7 cellular contexts compared by ENCODE assay signal in the genomic region with DNA sequence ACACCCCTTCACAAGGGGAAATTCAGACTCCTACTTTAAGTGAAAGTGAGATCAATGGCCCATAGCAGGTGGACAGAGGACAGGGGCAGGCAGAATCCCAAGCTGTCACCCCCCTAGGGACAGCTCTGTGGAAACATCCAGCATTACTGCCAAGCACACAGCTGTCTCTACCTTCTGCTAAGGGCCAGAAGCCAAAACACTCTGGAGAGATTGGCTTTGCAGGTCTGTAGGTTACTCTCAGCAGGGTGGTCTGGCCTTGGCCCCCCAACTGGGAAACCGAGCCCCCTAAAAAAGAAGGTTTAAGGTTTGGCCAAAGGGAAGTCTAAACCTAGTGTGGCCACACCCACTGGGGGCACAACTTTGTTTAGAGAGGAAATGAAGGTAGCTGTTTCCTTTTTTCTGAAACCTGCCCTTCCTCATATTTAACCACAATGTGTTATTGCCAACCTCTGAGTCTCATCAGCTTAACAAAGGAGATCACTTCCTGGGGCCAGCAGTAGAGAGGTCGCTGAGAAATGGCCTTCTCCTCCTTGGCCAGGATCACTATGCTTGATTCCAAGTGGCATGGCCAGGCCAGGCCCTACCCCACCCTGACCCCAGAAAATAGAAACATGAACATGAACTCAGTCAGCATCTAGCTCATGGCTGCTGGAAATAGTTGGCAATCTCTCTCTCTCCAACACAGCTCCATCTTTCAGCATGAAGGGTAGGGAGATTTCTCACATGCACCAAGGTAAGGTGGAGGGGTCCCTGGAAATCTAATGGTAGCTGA. TPM values are rescaled to one million over a fixed set of nuclear protein-coding genes. Genes with fewer than 3 reads are reported as not detected.
DNase-seq lines count a peak whose midpoint lies in the region; ATAC-seq, FAIRE-seq and TF ChIP-seq lines count a peak whose summit lies in the region.

No MANE protein-coding gene starts in this region.

- intact Hi-C loops in ascending aorta (cut with DNase I) = no loop called here

- H3K36me3 ChIP-seq in HEK293 (ENCODE audit: control insufficient read depth in 2 of 2, insufficient read depth in 1 of 2, low read length in 2 of 2) = peaks cover 0 to 70% of the 10 kb centered on the region in 2 experiments; a peak in 2 of 3 replicates
- H3K36me3 ChIP-seq in OCI-LY1 (ENCODE audit: insufficient read depth, low read length) = no peaks in the 10 kb centered on the region
- peaks cover 0 to 2% of the 10 kb centered on the region in 2 donors for H3K36me3 ChIP-seq in small intestine (ENCODE audit: control insufficient read depth in 2 of 2, insufficient read depth in 2 of 2, low read length in 2 of 2)
- peaks cover 9 to 15% of the 10 kb centered on the region in 2 donors for H3K36me3 ChIP-seq in ascending aorta

- H3K27me3 ChIP-seq in OCI-LY1 (ENCODE audit: insufficient read depth, low read length) (no peaks in the 10 kb centered on the region), small intestine (ENCODE audit: control insufficient read depth in 2 of 2, insufficient read depth in 2 of 2, low read length in 2 of 2) (no peaks in the 10 kb centered on the region), ascending aorta (no peaks in the 10 kb centered on the region)

- no peaks in the 10 kb centered on the region for H3K9me3 Mint-ChIP-seq in activated naive CD8-positive, alpha-beta T cell treated with anti-CD3 and anti-CD28 coated beads, Interleukin-2, amount 50 U/mL, for 24 hours

- H3K27ac ChIP-seq in HEK293 (ENCODE audit: extremely low read depth, low read depth, low read length) (no peak overlapping the region), OCI-LY1 (ENCODE audit: low read depth, low read length, poor library complexity, severe bottlenecking) (peak overlapping the region; percentile 94), small intestine (ENCODE audit: low read depth in 1 of 2, low read length in 1 of 2) (peak overlapping the region; percentile 34 to 81), ascending aorta (no peak overlapping the region)

- H3K79me2 ChIP-seq in OCI-LY1 (ENCODE audit: insufficient read depth, low read length) = no peaks in the 10 kb centered on the region

- POLR2A ChIA-PET in HEK293 (lab: Yijun Ruan, JAX) = interaction anchor here (0.8 kb wide), 1 partner anchor 32 kb away, joined by 3 read pairs; the partner anchor contains the start of gene KLHL22

- TF ChIP-seq CTCF in HEK293 (tag by site-specific recombination; IDR thresholded peaks at IDR 0.05) = no peak
- no peak for TF ChIP-seq CTCF in OCI-LY1 (IDR thresholded peaks at IDR 0.05; ENCODE audit: low read length)
- TF ChIP-seq CTCF in ascending aorta (IDR thresholded peaks at IDR 0.05) = no peak

- ATAC-seq in activated naive CD8-positive, alpha-beta T cell treated with anti-CD3 and anti-CD28 coated beads, Interleukin-2, amount 50 U/mL, for 24 hours = peak; percentile 27
- no peak for ATAC-seq in GM21367 (IDR thresholded peaks at IDR 0.05; ENCODE audit: unreplicated experiment)

- peaks cover 2% of the 10 kb centered on the region for H3K36me3 Mint-ChIP-seq in activated naive CD8-positive, alpha-beta T cell treated with anti-CD3 and anti-CD28 coated beads, Interleukin-2, amount 50 U/mL, for 24 hours (ENCODE audit: low read depth)

- H3K4me3 ChIP-seq in HEK293 (ENCODE audit: low read depth, low read length) = no peak overlapping the region
- peak overlapping the region; percentile 43 for H3K4me3 ChIP-seq in OCI-LY1 (ENCODE audit: low read depth, low read length, poor library complexity, severe bottlenecking)
- H3K4me3 ChIP-seq in small intestine (ENCODE audit: low read depth in 1 of 2, low read length in 2 of 2) = no peak overlapping the region
- no peak overlapping the region for H3K4me3 ChIP-seq in ascending aorta

- 61 to 82% (median 66%) methylated on average over 2 of the region's 2 CpGs for WGBS in small intestine, 3 donors

- H3K27ac Mint-ChIP-seq in activated naive CD8-positive, alpha-beta T cell treated with anti-CD3 and anti-CD28 coated beads, Interleukin-2, amount 50 U/mL, for 24 hours = peak overlapping the region; percentile 93

- peak overlapping the region; percentile 20 for H3K4me3 Mint-ChIP-seq in activated naive CD8-positive, alpha-beta T cell treated with anti-CD3 and anti-CD28 coated beads, Interleukin-2, amount 50 U/mL, for 24 hours

- H3F3A ChIP-seq in OCI-LY1 (ENCODE audit: insufficient read depth, low read length) = no peaks in the 10 kb centered on the region

- CTCF ChIA-PET in HEK293 (lab: Yijun Ruan, JAX) = interaction anchor here (0.6 to 1.5 kb wide), 4 partner anchors 10 to 45 kb away, joined by 3 to 4 read pairs (median 3); no protein-coding TSS in a partner anchor

- peak; percentile 21 for DNase-seq in activated naive CD8-positive, alpha-beta T cell treated with anti-CD3 and anti-CD28 coated beads, Interleukin-2, amount 50 U/mL, for 24 hours
- peak; percentile 43 for DNase-seq in small intestine
- no peak for DNase-seq in ascending aorta (ENCODE audit: low spot score in 2 of 2)
- no peak for DNase-seq in cortex of kidney (lab: John Stamatoyannopoulos, UW)

- H3K9me2 ChIP-seq in OCI-LY1 (ENCODE audit: low read depth, low read length) = no peaks in the 10 kb centered on the region

- no peaks in the 10 kb centered on the region for H3K9me3 ChIP-seq in HEK293 (ENCODE audit: control insufficient read depth, insufficient read depth, low read depth, low read length)
- H3K9me3 ChIP-seq in OCI-LY1 (ENCODE audit: low read length) = no peaks in the 10 kb centered on the region
- no peaks in the 10 kb centered on the region for H3K9me3 ChIP-seq in small intestine (ENCODE audit: control insufficient read depth, low read depth)
- no peaks in the 10 kb centered on the region for H3K9me3 ChIP-seq in ascending aorta

- FAIRE-seq in small intestine (lab: Jason Lieb, UNC) = no peak

- H3K4me2 ChIP-seq in OCI-LY1 (ENCODE audit: low read length) = peak overlapping the region; percentile 63

- peaks cover 42% of the 10 kb centered on the region for H3K4me1 Mint-ChIP-seq in activated naive CD8-positive, alpha-beta T cell treated with anti-CD3 and anti-CD28 coated beads, Interleukin-2, amount 50 U/mL, for 24 hours

- H4K20me1 ChIP-seq in OCI-LY1 (ENCODE audit: insufficient read depth, low read length) = no peaks in the 10 kb centered on the region

- H2AFZ ChIP-seq in OCI-LY1 (ENCODE audit: low read length) = no peak overlapping the region

- H3K4me1 ChIP-seq in HEK293 (ENCODE audit: control insufficient read depth, insufficient read depth, low read length) (no peaks in the 10 kb centered on the region), OCI-LY1 (ENCODE audit: insufficient read depth, low read length, severe bottlenecking) (peaks cover 24% of the 10 kb centered on the region), small intestine (ENCODE audit: control insufficient read depth in 2 of 2, insufficient read depth in 1 of 2, low read depth in 1 of 2, low read length in 1 of 2) (no peaks in the 10 kb centered on the region), ascending aorta (no peaks in the 10 kb centered on the region)

- peak overlapping the region; percentile 51 for H3K9ac ChIP-seq in OCI-LY1 (ENCODE audit: low read length)

- H3K27me3 Mint-ChIP-seq in activated naive CD8-positive, alpha-beta T cell treated with anti-CD3 and anti-CD28 coated beads, Interleukin-2, amount 50 U/mL, for 24 hours = no peaks in the 10 kb centered on the region

TF ChIP-seq in HEK293, 187 proteins besides CTCF, POLR2A, EP300 and RAD21 (continues in another document):
- no peak for TF ChIP-seq SP3 (tag by site-specific recombination; IDR thresholded peaks at IDR 0.05)
- TF ChIP-seq, protein P1, sequence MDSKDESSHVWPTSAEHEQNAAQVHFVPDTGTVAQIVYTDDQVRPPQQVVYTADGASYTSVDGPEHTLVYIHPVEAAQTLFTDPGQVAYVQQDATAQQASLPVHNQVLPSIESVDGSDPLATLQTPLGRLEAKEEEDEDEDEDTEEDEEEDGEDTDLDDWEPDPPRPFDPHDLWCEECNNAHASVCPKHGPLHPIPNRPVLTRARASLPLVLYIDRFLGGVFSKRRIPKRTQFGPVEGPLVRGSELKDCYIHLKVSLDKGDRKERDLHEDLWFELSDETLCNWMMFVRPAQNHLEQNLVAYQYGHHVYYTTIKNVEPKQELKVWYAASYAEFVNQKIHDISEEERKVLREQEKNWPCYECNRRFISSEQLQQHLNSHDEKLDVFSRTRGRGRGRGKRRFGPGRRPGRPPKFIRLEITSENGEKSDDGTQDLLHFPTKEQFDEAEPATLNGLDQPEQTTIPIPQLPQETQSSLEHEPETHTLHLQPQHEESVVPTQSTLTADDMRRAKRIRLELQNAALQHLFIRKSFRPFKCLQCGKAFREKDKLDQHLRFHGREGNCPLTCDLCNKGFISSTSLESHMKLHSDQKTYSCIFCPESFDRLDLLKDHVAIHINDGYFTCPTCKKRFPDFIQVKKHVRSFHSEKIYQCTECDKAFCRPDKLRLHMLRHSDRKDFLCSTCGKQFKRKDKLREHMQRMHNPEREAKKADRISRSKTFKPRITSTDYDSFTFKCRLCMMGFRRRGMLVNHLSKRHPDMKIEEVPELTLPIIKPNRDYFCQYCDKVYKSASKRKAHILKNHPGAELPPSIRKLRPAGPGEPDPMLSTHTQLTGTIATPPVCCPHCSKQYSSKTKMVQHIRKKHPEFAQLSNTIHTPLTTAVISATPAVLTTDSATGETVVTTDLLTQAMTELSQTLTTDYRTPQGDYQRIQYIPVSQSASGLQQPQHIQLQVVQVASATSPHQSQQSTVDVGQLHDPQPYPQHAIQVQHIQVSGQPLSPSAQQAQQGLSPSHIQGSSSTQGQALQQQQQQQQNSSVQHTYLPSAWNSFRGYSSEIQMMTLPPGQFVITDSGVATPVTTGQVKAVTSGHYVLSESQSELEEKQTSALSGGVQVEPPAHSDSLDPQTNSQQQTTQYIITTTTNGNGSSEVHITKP (tag by site-specific recombination; IDR thresholded peaks at IDR 0.05) = peak; percentile 41; the same call in 1 of the 2 replicates
- no peak for TF ChIP-seq ZNF558 (tag by site-specific recombination; IDR thresholded peaks at IDR 0.05)
- no peak for TF ChIP-seq ZNF544 (tag by site-specific recombination; IDR thresholded peaks at IDR 0.05)
- no peak for TF ChIP-seq ZNF266 (tag by site-specific recombination; IDR thresholded peaks at IDR 0.05; ENCODE audit: low read depth)
- TF ChIP-seq ZNF121 (tag by site-specific recombination; IDR thresholded peaks at IDR 0.05) = no peak

RNA-seq across cellular contexts. Expression of gene SCARF2, which starts 25.9 kb away (rescaled TPM):
- polyA plus RNA-seq in small intestine = 1 to 10 TPM in 1 of 3 donors, under 1 TPM in 2; 0.22 to 2.4 (median 0.54) TPM
- 133 TPM for total RNA-seq in ascending aorta

RNA-seq across cellular contexts. Expression of gene KLHL22, which starts 32.1 kb away (rescaled TPM):
- polyA plus RNA-seq in small intestine = 10 to 100 TPM in 1 of 3 donors, 1 to 10 TPM in 2; 5.9 to 10.3 (median 6.9) TPM
- total RNA-seq in ascending aorta = 63.8 TPM

RNA-seq across cellular contexts. Expression of gene MED15, which starts 43.9 kb away (rescaled TPM):
- 100 to 1,000 TPM in 1 of 3 donors, 10 to 100 TPM in 2; 56.6 to 106 (median 96.7) TPM for polyA plus RNA-seq in small intestine
- 204 TPM for total RNA-seq in ascending aorta

Comparison
In these comparisons a context has a peak if more than half of its experiments do, and no peak if none do; other contexts are left out.
1. H3K27ac ChIP-seq: peak in OCI-LY1 (single experiment) and small intestine (2 of 2); none in HEK293 (single experiment) and ascending aorta (0 of 2).
2. DNase-seq: peak in activated naive CD8-positive, alpha-beta T cell treated with anti-CD3 and anti-CD28 coated beads, Interleukin-2, amount 50 U/mL, for 24 hours (single experiment) and small intestine (single experiment); none in ascending aorta (0 of 2) and cortex of kidney (single experiment).